In the genomic region with DNA sequence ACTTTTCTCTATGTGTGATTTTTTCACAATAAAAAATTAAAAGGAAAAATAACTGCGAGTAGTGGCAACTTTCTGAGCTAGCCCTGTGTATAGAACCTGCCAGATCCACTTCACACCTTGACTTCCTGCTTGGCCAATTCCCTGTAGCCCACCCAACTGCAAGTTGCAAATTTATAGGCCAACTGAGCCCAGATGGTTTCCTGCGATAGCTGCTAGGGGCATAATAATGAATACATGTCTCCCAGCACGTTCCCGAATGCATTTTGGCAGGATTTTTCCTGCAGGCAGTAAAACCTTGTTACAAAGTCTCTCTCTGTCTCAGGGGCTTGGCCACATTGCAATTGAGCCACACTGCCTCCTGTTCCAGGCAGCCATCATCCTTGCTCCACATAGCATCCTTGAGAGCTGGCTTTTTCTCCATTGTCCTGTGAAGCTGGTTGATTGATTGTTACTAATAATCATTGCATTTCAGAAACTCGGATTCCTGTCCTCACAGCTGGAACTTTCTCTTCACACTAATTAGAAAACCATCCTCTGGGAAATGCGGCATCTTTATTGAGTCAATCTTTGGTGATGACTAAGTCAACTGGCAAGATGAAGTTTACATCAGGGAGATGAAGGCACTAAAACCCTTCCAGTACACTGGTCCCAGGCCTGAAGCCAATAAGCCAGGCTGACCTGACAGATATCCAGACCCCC, we compare ENCODE assay signal across 37 cellular contexts. TPM values are rescaled to one million over a fixed set of nuclear protein-coding genes. Genes with fewer than 3 reads are reported as not detected.
DNase-seq lines count a peak whose midpoint lies in the region; ATAC-seq, FAIRE-seq and TF ChIP-seq lines count a peak whose summit lies in the region.
"Had no signal": no experiment of that assay in that cellular context is flagged by ENCODE, and none has a peak within 500 bp of the region (broad histone marks: within the 10 kb centered on the region; RNA-seq: fewer than 3 reads in every experiment).

No MANE protein-coding gene starts in this region.

- H3K9ac ChIP-seq in astrocyte (ENCODE audit: low read length) = no peak overlapping the region

- peaks cover 9% of the 10 kb centered on the region for H3K9me3 ChIP-seq in A673 (ENCODE audit: low read depth, low read length, poor library complexity, severe bottlenecking)
- H3K9me3 ChIP-seq in astrocyte (ENCODE audit: insufficient read depth, low read depth, low read length) = no peaks in the 10 kb centered on the region
- H3K9me3 ChIP-seq in esophagus muscularis mucosa = peaks cover 0 to 9% (median 4%) of the 10 kb centered on the region in 4 donors
- H3K9me3 ChIP-seq: BE2C, Peyer's patch, SJCRH30, thoracic aorta had no signal

- H3K4me3 Mint-ChIP-seq in astrocyte (ENCODE audit: unreplicated experiment) = no peak overlapping the region
- H3K4me3 Mint-ChIP-seq in immature natural killer cell = no peak overlapping the region
- H3K4me3 Mint-ChIP-seq: activated CD4-positive, alpha-beta memory T cell treated with anti-CD3 and anti-CD28 coated beads for 36 hours; activated naive CD4-positive, alpha-beta T cell treated with anti-CD3 and anti-CD28 coated beads, Interleukin-2, amount 10 ng/mL, durations not matched to agents 7 days and 5 days; activated T-helper 1 cell treated with anti-CD3 and anti-CD28 coated beads, Interleukin-12 subunit alpha, Interleukin-12 subunit beta, Interleukin-2, Interleukin-4 antibody, amounts not matched to agents 30 ng/mL and 10 ng/mL and 1 ng/mL, durations not matched to agents 14 hours and 24 hours and 36 hours; IgD-negative memory B cell; mesothelial cell of epicardium; naive thymus-derived CD4-positive, alpha-beta T cell had no signal

- peaks cover 6% of the 10 kb centered on the region for H3K4me1 Mint-ChIP-seq in astrocyte (ENCODE audit: low read depth, unreplicated experiment)
- peaks cover 2 to 16% of the 10 kb centered on the region in 2 donors for H3K4me1 Mint-ChIP-seq in immature natural killer cell
- H3K4me1 Mint-ChIP-seq: mesothelial cell of epicardium had no signal

- no peak overlapping the region for H3K4me3 ChIP-seq in A673 (ENCODE audit: low read depth, low read length, poor library complexity, severe bottlenecking)
- H3K4me3 ChIP-seq in astrocyte (ENCODE audit: insufficient read depth, low read depth, low read length) = no peak overlapping the region
- H3K4me3 ChIP-seq in fibroblast of mammary gland (ENCODE audit: control insufficient read depth, low read depth, low read length) = no peak overlapping the region
- H3K4me3 ChIP-seq in esophagus muscularis mucosa = no peak overlapping the region
- H3K4me3 ChIP-seq: Peyer's patch, SJCRH30, thoracic aorta had no signal

- intact Hi-C loops in A673 (cut with micrococcal nuclease; ENCODE audit: unreplicated experiment) = no loop called here
- intact Hi-C loops in esophagus muscularis mucosa (cut with DNase I) = no loop called here

- H3K36me3 Mint-ChIP-seq in astrocyte (ENCODE audit: low read depth, unreplicated experiment) (no peaks in the 10 kb centered on the region), immature natural killer cell (peaks cover 0 to 6% (median 4%) of the 10 kb centered on the region in 3 donors)
- H3K36me3 Mint-ChIP-seq: activated CD4-positive, alpha-beta memory T cell treated with anti-CD3 and anti-CD28 coated beads for 36 hours; activated naive CD4-positive, alpha-beta T cell treated with anti-CD3 and anti-CD28 coated beads, Interleukin-2, amount 10 ng/mL, durations not matched to agents 7 days and 5 days; mesothelial cell of epicardium had no signal

- H3K27ac Mint-ChIP-seq in astrocyte (ENCODE audit: unreplicated experiment) (no peak overlapping the region), immature natural killer cell (no peak overlapping the region)
- H3K27ac Mint-ChIP-seq: activated CD4-positive, alpha-beta memory T cell treated with anti-CD3 and anti-CD28 coated beads for 36 hours; activated naive CD4-positive, alpha-beta T cell treated with anti-CD3 and anti-CD28 coated beads, Interleukin-2, amount 10 ng/mL, durations not matched to agents 7 days and 5 days; activated T-helper 1 cell treated with anti-CD3 and anti-CD28 coated beads, Interleukin-12 subunit alpha, Interleukin-12 subunit beta, Interleukin-2, Interleukin-4 antibody, amounts not matched to agents 30 ng/mL and 10 ng/mL and 1 ng/mL, durations not matched to agents 14 hours and 24 hours and 36 hours; IgD-negative memory B cell; mesothelial cell of epicardium; naive thymus-derived CD4-positive, alpha-beta T cell had no signal

- 47% methylated on average over 6 of the region's 6 CpGs for WGBS in esophagus muscularis mucosa

- H3K9me3 Mint-ChIP-seq in astrocyte (ENCODE audit: unreplicated experiment) (peaks cover 10% of the 10 kb centered on the region), immature natural killer cell (no peaks in the 10 kb centered on the region)

- no peaks in the 10 kb centered on the region for H3K79me2 ChIP-seq in astrocyte (ENCODE audit: insufficient read depth, low read length)

- POLR2A ChIA-PET in A673 (lab: Charles Lee; ENCODE audit: low non-redundant PET) = no interaction called here

- H3K4me2 ChIP-seq in astrocyte (ENCODE audit: low read length) = no peak overlapping the region

- no peak overlapping the region for H2AFZ ChIP-seq in astrocyte (ENCODE audit: low read depth, low read length)

- H3K36me3 ChIP-seq in A673 (ENCODE audit: insufficient read depth, low read length, poor library complexity, severe bottlenecking) (no peaks in the 10 kb centered on the region), astrocyte (ENCODE audit: insufficient read depth, low read length) (no peaks in the 10 kb centered on the region), esophagus muscularis mucosa (no peaks in the 10 kb centered on the region)
- H3K36me3 ChIP-seq: BE2C, Peyer's patch, SJCRH30, thoracic aorta had no signal

- CTCF ChIA-PET in A673 (lab: Charles Lee) = no interaction called here

- no peaks in the 10 kb centered on the region for H3K27me3 Mint-ChIP-seq in astrocyte (ENCODE audit: low read depth, unreplicated experiment)
- H3K27me3 Mint-ChIP-seq in immature natural killer cell (ENCODE audit: low read depth in 3 of 3) = peaks cover 7 to 27% (median 11%) of the 10 kb centered on the region in 3 donors

- peaks cover 43% of the 10 kb centered on the region for H3K4me1 ChIP-seq in A673 (ENCODE audit: insufficient read depth, low read length, poor library complexity, severe bottlenecking)
- peaks cover 5% of the 10 kb centered on the region for H3K4me1 ChIP-seq in astrocyte (ENCODE audit: insufficient read depth, low read length)
- peaks cover 0 to 5% (median 1%) of the 10 kb centered on the region in 4 donors for H3K4me1 ChIP-seq in esophagus muscularis mucosa
- H3K4me1 ChIP-seq: BE2C, Peyer's patch, SJCRH30 had no signal

- no peak for TF ChIP-seq EP300 in esophagus muscularis mucosa (IDR thresholded peaks at IDR 0.05)

- DNase-seq in A673 (ENCODE audit: low spot score) = peak; percentile 57
- DNase-seq in GM12892 (ENCODE audit: insufficient read length) = no peak
- peak; percentile 49 for DNase-seq in astrocyte (ENCODE audit: low read depth)
- DNase-seq in fibroblast of mammary gland (ENCODE audit: low read depth) = peak; percentile 66
- DNase-seq in immature natural killer cell = no peak
- no peak for DNase-seq in esophagus muscularis mucosa (ENCODE audit: extremely low spot score)
- DNase-seq in DMS53 treated with DMSO at 0.1 percent for 48 hours (lab: John Stamatoyannopoulos, UW; ENCODE audit: unreplicated experiment) = no peak
- DNase-seq: activated CD4-positive, alpha-beta memory T cell treated with anti-CD3 and anti-CD28 coated beads for 36 hours; activated CD8-positive, alpha-beta memory T cell treated with anti-CD3 and anti-CD28 coated beads, Interleukin-2, amount 50 U/mL, for 4 hours; activated naive CD4-positive, alpha-beta T cell treated with anti-CD3 and anti-CD28 coated beads, Interleukin-2, amount 10 ng/mL, durations not matched to agents 7 days and 5 days; amniotic stem cell; BE2C; caudate nucleus; cortex of kidney; DMS79; glutamatergic neuron; left ventricle myocardium superior; naive thymus-derived CD4-positive, alpha-beta T cell; NCI-H1105 treated with DMSO at 0.1 percent for 48 hours; NCI-H1930; NCI-H526 treated with DMSO at 0.1 percent for 48 hours; nucleus accumbens; Peyer's patch; SJCRH30; stimulated activated naive CD8-positive, alpha-beta T cell treated with anti-CD3 and anti-CD28 coated beads, Interleukin-15, Interleukin-2, amounts not matched to agents 100 U/mL and 50 U/mL, for 24 hours; T-helper 1 cell had no signal

- no peak for TF ChIP-seq CTCF in A673 (conservative IDR thresholded peaks at IDR 0.05; ENCODE audit: low read depth, low read length)
- TF ChIP-seq CTCF in astrocyte (IDR thresholded peaks at IDR 0.05; ENCODE audit: insufficient read depth, low read depth, low read length) = no peak
- TF ChIP-seq CTCF in fibroblast of mammary gland (conservative IDR thresholded peaks at IDR 0.05; ENCODE audit: control insufficient read depth, insufficient read depth, low read depth, low read length) = no peak
- TF ChIP-seq CTCF in esophagus muscularis mucosa (IDR thresholded peaks at IDR 0.05) = no peak

- TF ChIP-seq POLR2A in GM12892 (IDR thresholded peaks at IDR 0.05; ENCODE audit: low read depth, low read length) (no peak), esophagus muscularis mucosa (IDR thresholded peaks at IDR 0.05; ENCODE audit: low read depth) (no peak)

- no TSS peak for BruUV-seq in A673 (replicated peaks; lab: Mats Ljungman, UMichigan)

- no peak for ATAC-seq in GM18861 (IDR thresholded peaks at IDR 0.05; ENCODE audit: unreplicated experiment)
- ATAC-seq: activated CD4-positive, CD25-positive, alpha-beta regulatory T cell treated with anti-CD3 and anti-CD28 coated beads, Interleukin-2, amount 50 U/mL, for 24 hours; left ventricle myocardium superior; naive thymus-derived CD4-positive, alpha-beta T cell; stimulated activated naive CD8-positive, alpha-beta T cell treated with anti-CD3 and anti-CD28 coated beads, Interleukin-15, Interleukin-2, amounts not matched to agents 100 U/mL and 50 U/mL, for 24 hours had no signal

- H3K27ac ChIP-seq in A673 (ENCODE audit: low read depth, low read length, poor library complexity, severe bottlenecking) (no peak overlapping the region), astrocyte (ENCODE audit: low read depth, low read length) (no peak overlapping the region), esophagus muscularis mucosa (replicated peaks in 1 of 4) (no peak overlapping the region)
- H3K27ac ChIP-seq: Peyer's patch, SJCRH30, thoracic aorta had no signal

- H4K20me1 ChIP-seq in astrocyte (ENCODE audit: insufficient read depth, low read length) = no peaks in the 10 kb centered on the region

- no peaks in the 10 kb centered on the region for H3K27me3 ChIP-seq in A673 (replicated peaks; ENCODE audit: insufficient read depth, low read depth, low read length, poor library complexity)
- H3K27me3 ChIP-seq in astrocyte (ENCODE audit: insufficient read depth, low read length) = no peaks in the 10 kb centered on the region
- H3K27me3 ChIP-seq in esophagus muscularis mucosa = no peaks in the 10 kb centered on the region
- H3K27me3 ChIP-seq: BE2C, Peyer's patch, SJCRH30 had no signal

- FAIRE-seq in GM12892 (lab: Jason Lieb, UNC) (peak; percentile 53), astrocyte (lab: Jason Lieb, UNC) (no peak)
- FAIRE-seq: A204.1, endometrium, keratinocyte, TTC549, urothelium cell line had no signal

RNA-seq across cellular contexts. Expression of a gene that starts 18.5 kb away (rescaled TPM):
- total RNA-seq in A673 (2021) = 39.0 and 46.7 TPM in 2 replicates
- polyA plus RNA-seq in GM12892 (2012; ENCODE audit: missing spikeins) = 21.5 TPM
- 0.67 and 1.8 TPM in 2 replicates for total RNA-seq in astrocyte
- 1 to 10 TPM in 2 of 3 donors, under 1 TPM in 1; 0.31 to 2.8 (median 1.9) TPM for polyA plus RNA-seq in immature natural killer cell
- total RNA-seq in esophagus muscularis mucosa = 10 to 100 TPM; 13.3 to 20.2 (median 15.5) TPM
- total RNA-seq: activated CD4-positive, alpha-beta memory T cell treated with anti-CD3 and anti-CD28 coated beads for 36 hours; activated T-helper 1 cell treated with anti-CD3 and anti-CD28 coated beads, Interleukin-12 subunit alpha, Interleukin-12 subunit beta, Interleukin-2, Interleukin-4 antibody, amounts not matched to agents 30 ng/mL and 10 ng/mL and 1 ng/mL, durations not matched to agents 14 hours and 24 hours and 36 hours had no signal

Comparison
In these comparisons a context has a peak if more than half of its experiments do, and no peak if none do; other contexts are left out.
1. DNase-seq: peak in A673 (single experiment), astrocyte (single experiment) and fibroblast of mammary gland (single experiment); none in GM12892 (single experiment), immature natural killer cell (0 of 3), esophagus muscularis mucosa (single experiment) and DMS53 treated with DMSO at 0.1 percent for 48 hours (single experiment).